1 cellular context compared by ENCODE assay signal in the genomic region with DNA sequence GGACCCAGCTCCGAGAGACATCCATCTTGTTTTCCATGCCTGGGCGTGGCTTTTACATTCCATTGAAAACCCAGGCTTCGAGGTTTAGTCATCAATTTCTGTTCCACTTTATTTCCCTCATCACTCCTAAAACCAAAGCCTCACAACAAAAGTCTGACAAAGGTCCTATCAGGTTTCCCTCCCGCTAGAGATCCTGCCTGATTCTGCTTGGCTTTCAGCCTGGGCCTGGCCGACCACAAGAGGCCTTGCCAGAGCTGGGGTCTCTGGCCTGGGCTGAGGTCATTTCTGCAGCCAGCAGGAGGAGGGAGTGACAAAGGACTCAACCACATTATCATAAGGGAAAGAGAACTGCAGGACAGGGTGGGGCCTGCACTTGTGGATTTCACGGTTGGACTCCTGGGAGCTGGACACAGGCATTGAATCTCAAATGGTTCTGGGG.
TF ChIP-seq lines count a peak whose summit lies in the region.

No MANE protein-coding gene starts in this region.

TF ChIP-seq in H1, 55 proteins besides CTCF, POLR2A, EP300 and RAD21:
- no peak for TF ChIP-seq USF2 (IDR thresholded peaks at IDR 0.05; ENCODE audit: low read length)
- no peak for TF ChIP-seq BRCA1 (IDR thresholded peaks at IDR 0.05; ENCODE audit: low read depth, low read length)
- TF ChIP-seq ATF2 (IDR thresholded peaks at IDR 0.05; ENCODE audit: low read length) = no peak
- TF ChIP-seq CBX5 (IDR thresholded peaks at IDR 0.05; ENCODE audit: low read depth, low read length) = no peak
- TF ChIP-seq NRF1 (IDR thresholded peaks at IDR 0.05; ENCODE audit: low read depth, low read length) = no peak
- TF ChIP-seq CHD1 (IDR thresholded peaks at IDR 0.05; ENCODE audit: low read depth, low read length) = no peak
- TF ChIP-seq, protein P1, sequence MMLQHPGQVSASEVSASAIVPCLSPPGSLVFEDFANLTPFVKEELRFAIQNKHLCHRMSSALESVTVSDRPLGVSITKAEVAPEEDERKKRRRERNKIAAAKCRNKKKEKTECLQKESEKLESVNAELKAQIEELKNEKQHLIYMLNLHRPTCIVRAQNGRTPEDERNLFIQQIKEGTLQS (IDR thresholded peaks at IDR 0.05; ENCODE audit: insufficient read depth, low read depth, low read length) = no peak
- no peak for TF ChIP-seq FOSL1 (IDR thresholded peaks at IDR 0.05; ENCODE audit: insufficient read depth, low read depth, low read length)
TF ChIP-seq in H1: peak in this region for 0.
